In the genomic region with DNA sequence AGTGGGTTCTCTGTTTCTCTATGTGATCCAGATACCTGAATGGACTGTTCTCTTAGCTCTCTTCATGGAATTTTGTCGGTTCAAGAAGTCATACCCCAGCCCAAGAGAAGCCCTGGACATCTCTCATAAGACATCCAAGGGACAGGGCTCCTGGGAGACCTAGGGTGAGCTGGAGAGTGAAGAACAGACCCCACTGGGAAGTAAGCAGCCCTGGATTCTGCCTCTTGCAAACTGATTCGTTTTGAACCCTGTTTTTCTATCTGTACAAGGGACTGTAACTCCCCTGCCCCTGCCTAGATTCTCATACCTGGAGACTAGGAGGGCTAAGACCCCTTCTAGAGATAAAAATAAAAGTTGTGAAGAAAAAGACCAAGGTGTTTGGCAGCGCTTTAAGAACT, we compare ENCODE assay signal across 26 cellular contexts. TPM values are rescaled to one million over a fixed set of nuclear protein-coding genes. Genes with fewer than 3 reads are reported as not detected.
A peak's percentile ranks its signal among the peaks of the same experiment; 100 is the strongest.
DNase-seq lines count a peak whose midpoint lies in the region; ATAC-seq and TF ChIP-seq lines count a peak whose summit lies in the region.
"Had no signal": no experiment of that assay in that cellular context is flagged by ENCODE, and none has a peak within 500 bp of the region (broad histone marks: within the 10 kb centered on the region; RNA-seq: fewer than 3 reads in every experiment).

No MANE protein-coding gene starts in this region.

- no peak overlapping the region for H3K9ac ChIP-seq in colonic mucosa (ENCODE audit: low read depth in 2 of 2, low read length in 2 of 2)
- H3K9ac ChIP-seq: GM23248 had no signal

- TF ChIP-seq CTCF in CD14-positive monocyte (IDR thresholded peaks at IDR 0.05) (no peak), osteocyte (IDR thresholded peaks at IDR 0.05) (no peak), colonic mucosa (IDR thresholded peaks at IDR 0.05) (no peak)

- DNase-seq in CD14-positive monocyte (ENCODE audit: low spot score) = no peak
- no peak for DNase-seq in activated naive CD8-positive, alpha-beta T cell treated with anti-CD3 and anti-CD28 coated beads for 36 hours
- DNase-seq in osteocyte (ENCODE audit: extremely low spot score, unreplicated experiment) = peak; percentile 77
- no peak for DNase-seq in colonic mucosa
- DNase-seq in RKO (ENCODE audit: low spot score) = no peak
- no peak for DNase-seq in NCI-H1930 (lab: John Stamatoyannopoulos, UW)
- DNase-seq: activated CD4-positive, alpha-beta T cell treated with anti-CD3 and anti-CD28 coated beads, Interleukin-2, amount 50 U/mL, for 4 hours; CD4-positive, alpha-beta memory T cell; DMS79; foreskin keratinocyte; naive thymus-derived CD8-positive, alpha-beta T cell; NCI-H1105 treated with DMSO at 0.1 percent for 48 hours; NCI-H524; SHP77; T-helper 1 cell; uterus had no signal

- ATAC-seq in HG02970 (IDR thresholded peaks at IDR 0.05; ENCODE audit: low FRiP score, unreplicated experiment) = no peak
- ATAC-seq: foreskin keratinocyte had no signal

- no peaks in the 10 kb centered on the region for H3K9me3 ChIP-seq in colonic mucosa
- H3K9me3 ChIP-seq: breast epithelium, uterus had no signal

- intact Hi-C loops in CD14-positive monocyte (cut with micrococcal nuclease) (loop anchor here (2.0 to 10.0 kb wide), 4 partner anchors 15 to 1971 kb away; partner anchors contain the start of gene CCL4L2 (in 1 of the 2)), colonic mucosa (cut with DNase I) (no loop called here)

- no peak overlapping the region for H3K27ac ChIP-seq in colonic mucosa
- H3K27ac ChIP-seq: foreskin keratinocyte, GM23248, uterus had no signal

- peaks cover 0 to 2% (median 0%) of the 10 kb centered on the region in 7 donors for H3K9me3 Mint-ChIP-seq in CD14-positive monocyte
- H3K9me3 Mint-ChIP-seq in IgD-negative memory B cell = no peaks in the 10 kb centered on the region
- H3K9me3 Mint-ChIP-seq in activated naive CD8-positive, alpha-beta T cell treated with anti-CD3 and anti-CD28 coated beads for 36 hours = no peaks in the 10 kb centered on the region
- no peaks in the 10 kb centered on the region for H3K9me3 Mint-ChIP-seq in osteocyte (ENCODE audit: unreplicated experiment)
- H3K9me3 Mint-ChIP-seq: CD4-positive, alpha-beta memory T cell; naive thymus-derived CD8-positive, alpha-beta T cell had no signal

- H3K4me3 Mint-ChIP-seq in CD14-positive monocyte = peak overlapping the region; percentile 75 to 78
- H3K4me3 Mint-ChIP-seq in IgD-negative memory B cell = peak overlapping the region in 3 of 4 donors; percentile 51 to 87 (median 81)
- H3K4me3 Mint-ChIP-seq in activated naive CD8-positive, alpha-beta T cell treated with anti-CD3 and anti-CD28 coated beads for 36 hours = no peak overlapping the region
- no peak overlapping the region for H3K4me3 Mint-ChIP-seq in osteocyte (ENCODE audit: unreplicated experiment)

- no peaks in the 10 kb centered on the region for H3K27me3 ChIP-seq in colonic mucosa
- H3K27me3 ChIP-seq: breast epithelium, foreskin keratinocyte, uterus had no signal

- H3K4me1 Mint-ChIP-seq in CD14-positive monocyte (peaks cover 84% of the 10 kb centered on the region), IgD-negative memory B cell (peaks cover 5 to 26% (median 12%) of the 10 kb centered on the region in 3 donors), osteocyte (ENCODE audit: unreplicated experiment) (peaks cover 9% of the 10 kb centered on the region)
- H3K4me1 Mint-ChIP-seq in activated naive CD8-positive, alpha-beta T cell treated with anti-CD3 and anti-CD28 coated beads for 36 hours = peaks cover 33% of the 10 kb centered on the region

- H3K27me3 Mint-ChIP-seq in CD14-positive monocyte (ENCODE audit: low read depth in 3 of 3) = peaks cover 2 to 7% (median 3%) of the 10 kb centered on the region in 3 donors
- H3K27me3 Mint-ChIP-seq in IgD-negative memory B cell = peaks cover 23% of the 10 kb centered on the region
- peaks cover 42% of the 10 kb centered on the region for H3K27me3 Mint-ChIP-seq in activated naive CD8-positive, alpha-beta T cell treated with anti-CD3 and anti-CD28 coated beads for 36 hours
- peaks cover 56% of the 10 kb centered on the region for H3K27me3 Mint-ChIP-seq in osteocyte (ENCODE audit: unreplicated experiment)

- H3K36me3 ChIP-seq in colonic mucosa = no peaks in the 10 kb centered on the region
- H3K36me3 ChIP-seq: breast epithelium, uterus had no signal

- peaks cover 3 to 13% of the 10 kb centered on the region in 2 donors for H3K36me3 Mint-ChIP-seq in CD14-positive monocyte
- H3K36me3 Mint-ChIP-seq in IgD-negative memory B cell = peaks cover 2% of the 10 kb centered on the region
- no peaks in the 10 kb centered on the region for H3K36me3 Mint-ChIP-seq in activated naive CD8-positive, alpha-beta T cell treated with anti-CD3 and anti-CD28 coated beads for 36 hours
- no peaks in the 10 kb centered on the region for H3K36me3 Mint-ChIP-seq in osteocyte (ENCODE audit: unreplicated experiment)
- H3K36me3 Mint-ChIP-seq: CD4-positive, alpha-beta memory T cell; naive thymus-derived CD8-positive, alpha-beta T cell had no signal

- H3K4me3 ChIP-seq in colonic mucosa = no peak overlapping the region
- H3K4me3 ChIP-seq: breast epithelium, GM23248, uterus had no signal

- H3K27ac Mint-ChIP-seq in CD14-positive monocyte (peak overlapping the region; percentile 96 to 98 (median 97)), IgD-negative memory B cell (no peak overlapping the region), osteocyte (ENCODE audit: unreplicated experiment) (no peak overlapping the region)
- H3K27ac Mint-ChIP-seq in activated naive CD8-positive, alpha-beta T cell treated with anti-CD3 and anti-CD28 coated beads for 36 hours = peak overlapping the region; percentile 8

- H3K4me1 ChIP-seq in colonic mucosa = no peaks in the 10 kb centered on the region
- H3K4me1 ChIP-seq: foreskin keratinocyte, uterus had no signal

RNA-seq across cellular contexts. Expression of gene CCL3L1, which starts 0.5 kb away (rescaled TPM):
- polyA plus RNA-seq in CD14-positive monocyte = 100 to 1,000 TPM in 1 of 2 donors, 10 to 100 TPM in 1; 57.7 to 137 TPM
- 0.53 TPM for polyA plus RNA-seq in IgD-negative memory B cell
- 1 to 10 TPM; 2.9 to 3.2 TPM for total RNA-seq in activated naive CD8-positive, alpha-beta T cell treated with anti-CD3 and anti-CD28 coated beads for 36 hours
- total RNA-seq in osteocyte = not detected in 2 replicates
- total RNA-seq in colonic mucosa = not detected
- total RNA-seq: dermis microvascular lymphatic vessel endothelial cell, epithelial cell of proximal tubule, foreskin keratinocyte, GM23248, HT-29, kidney epithelial cell, LHCN-M2, posterior vena cava had no signal
- polyA plus RNA-seq: CD4-positive, alpha-beta memory T cell; foreskin keratinocyte; GM23248 had no signal

RNA-seq across cellular contexts. Expression of gene CCL4L2, which starts 14.8 kb away (rescaled TPM):
- 10 to 100 TPM; 24.8 to 25.3 TPM for polyA plus RNA-seq in CD14-positive monocyte
- not detected for polyA plus RNA-seq in IgD-negative memory B cell
- 1 to 10 TPM; 4.4 to 5.5 TPM for total RNA-seq in activated naive CD8-positive, alpha-beta T cell treated with anti-CD3 and anti-CD28 coated beads for 36 hours
- total RNA-seq in osteocyte = not detected in 2 replicates
- under 1 TPM; 0.42 to 0.96 TPM for total RNA-seq in colonic mucosa
- total RNA-seq: dermis microvascular lymphatic vessel endothelial cell, epithelial cell of proximal tubule, foreskin keratinocyte, GM23248, HT-29, kidney epithelial cell, LHCN-M2, posterior vena cava had no signal
- polyA plus RNA-seq: CD4-positive, alpha-beta memory T cell; foreskin keratinocyte had no signal

RNA-seq across cellular contexts. Expression of gene TBC1D3B, which starts 19.7 kb away (rescaled TPM):
- polyA plus RNA-seq in CD14-positive monocyte (not detected), IgD-negative memory B cell (0.84 TPM)
- 1 to 10 TPM; 2.0 to 2.6 TPM for total RNA-seq in activated naive CD8-positive, alpha-beta T cell treated with anti-CD3 and anti-CD28 coated beads for 36 hours
- total RNA-seq in osteocyte (11.7 and 12.6 TPM in 2 replicates), colonic mucosa (1 to 10 TPM; 4.5 to 8.7 TPM)
- total RNA-seq: epithelial cell of proximal tubule, GM23248, kidney epithelial cell had no signal
- polyA plus RNA-seq: CD4-positive, alpha-beta memory T cell; naive thymus-derived CD8-positive, alpha-beta T cell had no signal

Comparison
In these comparisons a context has a peak if more than half of its experiments do, and no peak if none do; other contexts are left out.
1. H3K27ac Mint-ChIP-seq: peak in CD14-positive monocyte (7 of 7) and activated naive CD8-positive, alpha-beta T cell treated with anti-CD3 and anti-CD28 coated beads for 36 hours (single experiment); none in IgD-negative memory B cell (0 of 3) and osteocyte (single experiment).
2. H3K4me3 Mint-ChIP-seq: peak in CD14-positive monocyte (2 of 2) and IgD-negative memory B cell (3 of 4); none in activated naive CD8-positive, alpha-beta T cell treated with anti-CD3 and anti-CD28 coated beads for 36 hours (single experiment) and osteocyte (single experiment).